Comparison of ENCODE assay signal across 2 cellular contexts in genomic region chr18:2486426-2486825, GRCh38.
TF ChIP-seq lines count a peak whose summit lies in the region.

No MANE protein-coding gene starts in this region.

TF ChIP-seq in SK-N-SH, 30 proteins besides CTCF, POLR2A, EP300 and RAD21 (continued from another document):
- TF ChIP-seq, protein P1, sequence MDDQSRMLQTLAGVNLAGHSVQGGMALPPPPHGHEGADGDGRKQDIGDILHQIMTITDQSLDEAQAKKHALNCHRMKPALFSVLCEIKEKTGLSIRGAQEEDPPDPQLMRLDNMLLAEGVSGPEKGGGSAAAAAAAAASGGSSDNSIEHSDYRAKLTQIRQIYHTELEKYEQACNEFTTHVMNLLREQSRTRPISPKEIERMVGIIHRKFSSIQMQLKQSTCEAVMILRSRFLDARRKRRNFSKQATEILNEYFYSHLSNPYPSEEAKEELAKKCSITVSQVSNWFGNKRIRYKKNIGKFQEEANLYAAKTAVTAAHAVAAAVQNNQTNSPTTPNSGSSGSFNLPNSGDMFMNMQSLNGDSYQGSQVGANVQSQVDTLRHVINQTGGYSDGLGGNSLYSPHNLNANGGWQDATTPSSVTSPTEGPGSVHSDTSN (IDR thresholded peaks at IDR 0.05), result no peak
- TF ChIP-seq TCF12 (IDR thresholded peaks at IDR 0.05) (no peak), RXRA (IDR thresholded peaks at IDR 0.05; ENCODE audit: borderline replicate concordance, low read depth) (no peak), SMC3 (IDR thresholded peaks at IDR 0.05; ENCODE audit: low read depth, low read length) (no peak), MEF2A (IDR thresholded peaks at IDR 0.05; ENCODE audit: borderline replicate concordance, low read depth) (no peak), FOSL2 (IDR thresholded peaks at IDR 0.05; ENCODE audit: borderline replicate concordance, low read depth) (no peak), RCOR1 (IDR thresholded peaks at IDR 0.05; ENCODE audit: low read length) (no peak), MXI1 (IDR thresholded peaks at IDR 0.05; ENCODE audit: low read depth, low read length) (no peak), GABPA (IDR thresholded peaks at IDR 0.05; ENCODE audit: low read depth) (no peak)

TF ChIP-seq in SK-N-SH treated with all-trans-retinoic acid at 6 μM for 48 hours, 23 proteins besides CTCF, POLR2A, EP300 and RAD21 (continued from another document):
- no peak for TF ChIP-seq TSHZ2 (CRISPR knock-in tag; IDR thresholded peaks at IDR 0.05)
- no peak for TF ChIP-seq SNAI2 (CRISPR knock-in tag; IDR thresholded peaks at IDR 0.05)
- no peak for TF ChIP-seq BACH2 (CRISPR knock-in tag; IDR thresholded peaks at IDR 0.05; ENCODE audit: borderline replicate concordance)
- TF ChIP-seq PPARA (CRISPR knock-in tag; IDR thresholded peaks at IDR 0.05; ENCODE audit: borderline replicate concordance), result no peak
- TF ChIP-seq, protein P2, sequence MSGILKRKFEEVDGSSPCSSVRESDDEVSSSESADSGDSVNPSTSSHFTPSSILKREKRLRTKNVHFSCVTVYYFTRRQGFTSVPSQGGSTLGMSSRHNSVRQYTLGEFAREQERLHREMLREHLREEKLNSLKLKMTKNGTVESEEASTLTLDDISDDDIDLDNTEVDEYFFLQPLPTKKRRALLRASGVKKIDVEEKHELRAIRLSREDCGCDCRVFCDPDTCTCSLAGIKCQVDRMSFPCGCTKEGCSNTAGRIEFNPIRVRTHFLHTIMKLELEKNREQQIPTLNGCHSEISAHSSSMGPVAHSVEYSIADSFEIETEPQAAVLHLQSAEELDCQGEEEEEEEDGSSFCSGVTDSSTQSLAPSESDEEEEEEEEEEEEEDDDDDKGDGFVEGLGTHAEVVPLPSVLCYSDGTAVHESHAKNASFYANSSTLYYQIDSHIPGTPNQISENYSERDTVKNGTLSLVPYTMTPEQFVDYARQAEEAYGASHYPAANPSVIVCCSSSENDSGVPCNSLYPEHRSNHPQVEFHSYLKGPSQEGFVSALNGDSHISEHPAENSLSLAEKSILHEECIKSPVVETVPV (CRISPR knock-in tag; IDR thresholded peaks at IDR 0.05), result no peak
- no peak for TF ChIP-seq ZFP3 (CRISPR knock-in tag; IDR thresholded peaks at IDR 0.05)
- TF ChIP-seq ZFP30 (CRISPR knock-in tag; IDR thresholded peaks at IDR 0.05), result no peak
- TF ChIP-seq OSR1 (CRISPR knock-in tag; IDR thresholded peaks at IDR 0.05), result no peak
- TF ChIP-seq ZC3H10 (CRISPR knock-in tag; IDR thresholded peaks at IDR 0.05), result no peak
- TF ChIP-seq TOX (CRISPR knock-in tag; IDR thresholded peaks at IDR 0.05; ENCODE audit: borderline replicate concordance), result no peak
- TF ChIP-seq RARB (CRISPR knock-in tag; IDR thresholded peaks at IDR 0.05), result no peak
- no peak for TF ChIP-seq ZNF70 (CRISPR knock-in tag; IDR thresholded peaks at IDR 0.05)
- no peak for TF ChIP-seq ZNF8 (CRISPR knock-in tag; IDR thresholded peaks at IDR 0.05)
- no peak for TF ChIP-seq ESRRG (CRISPR knock-in tag; IDR thresholded peaks at IDR 0.05)
- TF ChIP-seq ZNF565 (CRISPR knock-in tag; conservative IDR thresholded peaks at IDR 0.05; ENCODE audit: low read depth), result no peak
TF ChIP-seq in SK-N-SH treated with all-trans-retinoic acid at 6 μM for 48 hours: peak in this region for 0.
